Comparison of ENCODE assay signal across 20 cellular contexts in the genomic region with DNA sequence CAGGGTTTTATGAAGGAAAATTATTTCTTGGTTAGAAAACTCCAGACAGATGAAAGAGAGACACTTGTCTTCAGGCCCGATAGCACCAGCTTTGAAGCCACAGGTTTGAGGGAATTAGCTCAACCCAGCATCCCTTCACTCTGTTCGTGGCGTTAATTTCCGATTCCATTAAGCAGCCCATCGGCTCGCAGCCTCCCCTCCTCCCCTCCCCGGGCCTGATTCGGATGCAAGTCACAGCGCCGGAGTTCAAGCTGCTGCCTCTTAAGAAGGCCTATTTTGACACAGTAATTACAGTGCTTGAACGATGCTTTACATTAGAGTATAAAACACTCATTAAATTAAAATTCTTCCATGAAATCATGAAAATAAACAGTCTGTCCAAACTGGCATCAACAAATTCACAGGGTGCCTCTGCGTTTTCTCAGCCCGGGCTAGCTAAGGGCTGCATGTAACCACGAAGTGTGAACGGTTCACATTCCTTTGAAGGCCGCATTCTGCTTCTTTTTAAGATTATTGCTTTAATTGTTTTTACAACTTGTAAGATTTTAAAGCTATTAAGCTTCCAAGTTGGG.
"Had no signal": no experiment of that assay in that cellular context is flagged by ENCODE, and none has a peak within 500 bp of the region (broad histone marks: within the 10 kb centered on the region; RNA-seq: fewer than 3 reads in every experiment).

No MANE protein-coding gene starts in this region.

- FAIRE-seq: islet of Langerhans, small intestine had no signal

- H3K9me3 Mint-ChIP-seq: effector memory CD8-positive, alpha-beta T cell; naive thymus-derived CD8-positive, alpha-beta T cell had no signal

- H3K4me3 ChIP-seq: mucosa of descending colon had no signal

- ATAC-seq: activated CD4-positive, CD25-positive, alpha-beta regulatory T cell treated with anti-CD3 and anti-CD28 coated beads, Interleukin-2, amount 50 U/mL, for 24 hours; effector memory CD8-positive, alpha-beta T cell; gastrocnemius medialis; left lobe of liver; mucosa of descending colon; naive thymus-derived CD8-positive, alpha-beta T cell had no signal

- H3K27me3 ChIP-seq: gastrocnemius medialis, tibial nerve had no signal

- H3K27ac Mint-ChIP-seq: activated naive CD8-positive, alpha-beta T cell; effector memory CD8-positive, alpha-beta T cell; naive thymus-derived CD8-positive, alpha-beta T cell had no signal

- H3K4me1 Mint-ChIP-seq: naive thymus-derived CD8-positive, alpha-beta T cell had no signal

- H3K27ac ChIP-seq: gastrocnemius medialis, tibial nerve had no signal

- H3K4me3 Mint-ChIP-seq: activated naive CD8-positive, alpha-beta T cell; effector memory CD8-positive, alpha-beta T cell; naive thymus-derived CD8-positive, alpha-beta T cell had no signal

- H3K36me3 ChIP-seq: gastrocnemius medialis, tibial nerve had no signal

- DNase-seq: activated CD4-positive, alpha-beta T cell treated with anti-CD3 and anti-CD28 coated beads, Interleukin-2, amount 50 U/mL, for 1 hour; activated CD8-positive, alpha-beta memory T cell treated with anti-CD3 and anti-CD28 coated beads for 24 hours; activated gamma-delta T cell treated with Interleukin-2 at 50 U/mL for 16 hours; amniotic stem cell; cerebellar nuclear complex; dermis blood vessel endothelial cell; effector memory CD8-positive, alpha-beta T cell; gastrocnemius medialis; mammary epithelial cell; mucosa of descending colon; naive thymus-derived CD8-positive, alpha-beta T cell; small intestine; stimulated activated CD4-positive, alpha-beta T cell treated with anti-CD3 and anti-CD28 coated beads, Interleukin-4, amount 100 ng/mL, for 24 hours; stimulated activated naive CD4-positive, alpha-beta T cell; T-helper 9 cell had no signal

- H3K9me3 ChIP-seq: gastrocnemius medialis, mucosa of descending colon had no signal
